ENCODE assay signal across 36 cellular contexts in the genomic region with DNA sequence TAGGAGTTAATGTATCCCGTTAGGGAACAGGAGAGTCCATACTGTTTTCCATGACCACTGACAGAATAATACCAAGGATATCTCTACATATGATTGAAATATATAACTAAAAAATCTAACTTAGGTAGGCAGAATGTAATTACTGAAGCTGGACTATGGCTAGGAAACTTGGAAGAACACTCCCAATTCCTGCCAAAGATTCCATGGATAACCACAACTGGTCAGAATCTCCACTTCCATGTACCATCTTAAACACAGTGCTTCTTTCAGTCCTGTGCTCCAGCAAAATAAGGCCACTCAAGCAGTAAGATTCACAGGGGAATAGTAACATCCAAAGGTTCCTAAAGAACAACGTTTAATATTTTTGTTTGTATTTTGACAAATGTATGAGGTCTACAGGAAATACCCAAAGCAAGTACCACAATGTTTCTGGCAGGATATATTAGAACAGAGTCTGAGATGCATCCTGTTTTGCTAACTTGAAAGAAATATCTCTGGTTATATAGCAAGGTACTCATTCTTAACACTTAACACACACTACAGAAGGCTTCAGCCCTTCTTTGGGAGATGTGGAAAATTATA.
A peak's percentile ranks its signal among the peaks of the same experiment; 100 is the strongest.
DNase-seq lines count a peak whose midpoint lies in the region; ATAC-seq, FAIRE-seq and TF ChIP-seq lines count a peak whose summit lies in the region.
"Had no signal": no experiment of that assay in that cellular context is flagged by ENCODE, and none has a peak within 500 bp of the region (broad histone marks: within the 10 kb centered on the region; RNA-seq: fewer than 3 reads in every experiment).

No MANE protein-coding gene starts in this region.

- H2BK120ac ChIP-seq in trophoblast cell (ENCODE audit: insufficient read depth, low read length, poor library complexity) = no peak overlapping the region

- BruUV-seq in endothelial cell of umbilical vein (replicated peaks; lab: Mats Ljungman, UMichigan) = TSS peak; percentile 95

- H4K91ac ChIP-seq in trophoblast cell (ENCODE audit: low read depth, low read length) = no peak overlapping the region

- no peak overlapping the region for H3K23ac ChIP-seq in trophoblast cell (ENCODE audit: low read length)

- intact Hi-C loops in endothelial cell of umbilical vein (cut with micrococcal nuclease) = loop anchor here (2.0 kb wide), 1 partner anchor 296 kb away; no protein-coding TSS in a partner anchor

- H3K4me2 ChIP-seq in GM23248 (ENCODE audit: unreplicated experiment) (no peak overlapping the region), astrocyte (ENCODE audit: low read length) (no peak overlapping the region), endothelial cell of umbilical vein (ENCODE audit: insufficient read depth, low read length) (peak overlapping the region; percentile 9), trophoblast cell (ENCODE audit: low read length) (no peak overlapping the region)
- H3K4me2 ChIP-seq: KMS-11, neural progenitor cell, PC-9 had no signal

- H3K36me3 ChIP-seq in GM23248 (ENCODE audit: low read depth) (peaks cover 40% of the 10 kb centered on the region), astrocyte (ENCODE audit: insufficient read depth, low read length) (peaks cover 23% of the 10 kb centered on the region), endothelial cell of umbilical vein (ENCODE audit: control insufficient read depth in 2 of 2, extremely low read depth in 1 of 2, insufficient read depth in 2 of 2, low read length in 2 of 2) (peaks cover 0 to 7% of the 10 kb centered on the region in 2 experiments), trophoblast cell (ENCODE audit: control insufficient read depth in 1 of 2, insufficient read depth in 2 of 2, low read length in 2 of 2) (peaks cover 3 to 7% of the 10 kb centered on the region in 2 experiments)
- H3K36me3 ChIP-seq: BE2C, heart right ventricle, neural progenitor cell, thyroid gland had no signal

- no peak overlapping the region for H3K14ac ChIP-seq in trophoblast cell (ENCODE audit: low read length)

- H3K4me3 Mint-ChIP-seq in astrocyte (ENCODE audit: unreplicated experiment) = no peak overlapping the region
- no peak overlapping the region for H3K4me3 Mint-ChIP-seq in mesothelial cell of epicardium
- no peak overlapping the region for H3K4me3 Mint-ChIP-seq in WTC11
- H3K4me3 Mint-ChIP-seq in glutamatergic neuron (ENCODE audit: unreplicated experiment) = no peak overlapping the region
- H3K4me3 Mint-ChIP-seq: activated CD4-positive, alpha-beta memory T cell treated with anti-CD3 and anti-CD28 coated beads for 36 hours; activated T-helper 1 cell treated with anti-CD3 and anti-CD28 coated beads, Interleukin-12 subunit alpha, Interleukin-12 subunit beta, Interleukin-2, Interleukin-4 antibody, amounts not matched to agents 30 ng/mL and 10 ng/mL and 1 ng/mL, durations not matched to agents 14 hours and 24 hours and 36 hours; brain; CD8-positive, alpha-beta T cell; H9; neural progenitor cell had no signal

- no peaks in the 10 kb centered on the region for H3K9me1 ChIP-seq in endothelial cell of umbilical vein (replicated peaks; ENCODE audit: control insufficient read depth, extremely low read depth, insufficient read depth, low read length)

- H2AFZ ChIP-seq in GM23248 = no peak overlapping the region
- H2AFZ ChIP-seq in astrocyte (ENCODE audit: low read depth, low read length) = no peak overlapping the region
- no peak overlapping the region for H2AFZ ChIP-seq in endothelial cell of umbilical vein (ENCODE audit: low read depth, low read length)
- no peak overlapping the region for H2AFZ ChIP-seq in trophoblast cell (ENCODE audit: insufficient read depth, low read length, poor library complexity)
- H2AFZ ChIP-seq: neural progenitor cell, PC-9 had no signal

- no peak overlapping the region for H2BK5ac ChIP-seq in trophoblast cell (ENCODE audit: low read depth, low read length, poor library complexity)

- peaks cover 9% of the 10 kb centered on the region for H3K79me1 ChIP-seq in trophoblast cell (ENCODE audit: low read length)

- H3K9me3 ChIP-seq in GM23248 (ENCODE audit: low read depth) (no peaks in the 10 kb centered on the region), astrocyte (ENCODE audit: insufficient read depth, low read depth, low read length) (no peaks in the 10 kb centered on the region), endothelial cell of umbilical vein (replicated peaks; ENCODE audit: control insufficient read depth, insufficient read depth, low read length) (no peaks in the 10 kb centered on the region), trophoblast cell (ENCODE audit: insufficient read depth, low read depth, low read length) (no peaks in the 10 kb centered on the region)
- H3K9me3 ChIP-seq: BE2C, heart right ventricle, thyroid gland had no signal

- H3K36me3 Mint-ChIP-seq in astrocyte (ENCODE audit: low read depth, unreplicated experiment) (peaks cover 13% of the 10 kb centered on the region), mesothelial cell of epicardium (no peaks in the 10 kb centered on the region), WTC11 (no peaks in the 10 kb centered on the region), glutamatergic neuron (ENCODE audit: unreplicated experiment) (no peaks in the 10 kb centered on the region)
- H3K36me3 Mint-ChIP-seq: activated CD4-positive, alpha-beta memory T cell treated with anti-CD3 and anti-CD28 coated beads for 36 hours; brain; CD8-positive, alpha-beta T cell; neural progenitor cell had no signal

- H3K4me1 Mint-ChIP-seq in astrocyte (ENCODE audit: low read depth, unreplicated experiment) = peaks cover 57% of the 10 kb centered on the region
- H3K4me1 Mint-ChIP-seq in mesothelial cell of epicardium = no peaks in the 10 kb centered on the region
- peaks cover 13% of the 10 kb centered on the region for H3K4me1 Mint-ChIP-seq in WTC11
- peaks cover 5% of the 10 kb centered on the region for H3K4me1 Mint-ChIP-seq in glutamatergic neuron (ENCODE audit: low read depth, unreplicated experiment)

- H3K79me2 ChIP-seq in GM23248 (ENCODE audit: insufficient read depth) (peaks cover 17% of the 10 kb centered on the region), astrocyte (ENCODE audit: insufficient read depth, low read length) (no peaks in the 10 kb centered on the region), endothelial cell of umbilical vein (ENCODE audit: control insufficient read depth, insufficient read depth, low read length) (no peaks in the 10 kb centered on the region), trophoblast cell (ENCODE audit: control insufficient read depth, insufficient read depth, low read length, poor library complexity) (peaks cover 2% of the 10 kb centered on the region)

- WGBS in GM23248 (ENCODE audit: low coverage in 1 of 2, low lambda C conversion rate in 2 of 2, missing lambda C conversion rate in 2 of 2), 2 experiments = 91 to 94% methylated on average over 2 of the region's 2 CpGs
- no CpG with 5 or more reads among the region's 2 CpGs for WGBS in trophoblast cell (ENCODE audit: extremely low coverage, insufficient coverage, insufficient read length)

- POLR2A ChIA-PET in endothelial cell of umbilical vein (lab: Charles Lee) (no interaction called here), WTC11 (lab: Charles Lee) (no interaction called here)

- H3K27ac ChIP-seq in GM23248 (peak overlapping the region; percentile 55), astrocyte (ENCODE audit: low read depth, low read length) (peak overlapping the region; percentile 55), endothelial cell of umbilical vein (ENCODE audit: insufficient read depth, low read depth, low read length) (peak overlapping the region; percentile 40), trophoblast cell (ENCODE audit: low read depth, low read length) (peak overlapping the region; percentile 48)
- H3K27ac ChIP-seq: heart right ventricle, HL-60, KMS-11, neural progenitor cell, PC-9, thyroid gland had no signal

- no peak overlapping the region for H3K18ac ChIP-seq in trophoblast cell (ENCODE audit: low read length)

- H3K4me3 ChIP-seq in GM23248 (no peak overlapping the region), astrocyte (ENCODE audit: insufficient read depth, low read depth, low read length) (no peak overlapping the region), endothelial cell of umbilical vein (replicated peaks in 1 of 3; ENCODE audit: insufficient read depth in 1 of 3, low read depth in 1 of 3, low read length in 3 of 3) (no peak overlapping the region), trophoblast cell (ENCODE audit: low read depth, low read length) (no peak overlapping the region)
- H3K4me3 ChIP-seq: heart right ventricle, neural progenitor cell, PC-9, thyroid gland had no signal

- no peak overlapping the region for H3K9ac ChIP-seq in GM23248
- H3K9ac ChIP-seq in astrocyte (ENCODE audit: low read length) = no peak overlapping the region
- H3K9ac ChIP-seq in endothelial cell of umbilical vein (replicated peaks; ENCODE audit: extremely low read depth, insufficient read depth, low read length) = no peak overlapping the region
- no peak overlapping the region for H3K9ac ChIP-seq in trophoblast cell (ENCODE audit: low read length)
- H3K9ac ChIP-seq: KMS-11, neural progenitor cell had no signal

- in situ Hi-C loops in GM23248 (cut with MboI) = no loop called here

- CTCF ChIA-PET in endothelial cell of umbilical vein (lab: Charles Lee) = no interaction called here
- CTCF ChIA-PET in WTC11 (lab: Charles Lee) = no interaction called here

- H3K4me1 ChIP-seq in GM23248 (ENCODE audit: insufficient read depth) (peaks cover 48% of the 10 kb centered on the region), astrocyte (ENCODE audit: insufficient read depth, low read length) (peaks cover 29% of the 10 kb centered on the region), endothelial cell of umbilical vein (ENCODE audit: control insufficient read depth, extremely low read depth, insufficient read depth, low read length) (peaks cover 36% of the 10 kb centered on the region), trophoblast cell (ENCODE audit: control insufficient read depth in 1 of 2, insufficient read depth in 2 of 2, low read length in 2 of 2) (peaks cover 6 to 9% of the 10 kb centered on the region in 2 experiments)
- H3K4me1 ChIP-seq: BE2C, thyroid gland had no signal

- dilution Hi-C loops in endothelial cell of umbilical vein (cut with MboI; ENCODE audit: extremely low pct_ligation_motif_present, low sequenced_read_pairs) = no loop called here

- H3K9me3 Mint-ChIP-seq in astrocyte (ENCODE audit: unreplicated experiment) (no peaks in the 10 kb centered on the region), mesothelial cell of epicardium (no peaks in the 10 kb centered on the region), WTC11 (no peaks in the 10 kb centered on the region), glutamatergic neuron (ENCODE audit: unreplicated experiment) (peaks cover 3% of the 10 kb centered on the region)
- H3K9me3 Mint-ChIP-seq: activated CD4-positive, alpha-beta memory T cell treated with anti-CD3 and anti-CD28 coated beads for 36 hours; activated T-helper 1 cell treated with anti-CD3 and anti-CD28 coated beads, Interleukin-12 subunit alpha, Interleukin-12 subunit beta, Interleukin-2, Interleukin-4 antibody, amounts not matched to agents 30 ng/mL and 10 ng/mL and 1 ng/mL, durations not matched to agents 14 hours and 24 hours and 36 hours; brain; CD8-positive, alpha-beta T cell; H9; neural progenitor cell had no signal

- H4K20me1 ChIP-seq in GM23248 (ENCODE audit: insufficient read depth) = no peaks in the 10 kb centered on the region
- no peaks in the 10 kb centered on the region for H4K20me1 ChIP-seq in astrocyte (ENCODE audit: insufficient read depth, low read length)
- no peaks in the 10 kb centered on the region for H4K20me1 ChIP-seq in endothelial cell of umbilical vein (replicated peaks; ENCODE audit: control insufficient read depth, extremely low read depth, insufficient read depth, low read length)

- no peaks in the 10 kb centered on the region for H3K27me3 Mint-ChIP-seq in astrocyte (ENCODE audit: low read depth, unreplicated experiment)
- no peaks in the 10 kb centered on the region for H3K27me3 Mint-ChIP-seq in mesothelial cell of epicardium (ENCODE audit: low read depth)
- H3K27me3 Mint-ChIP-seq in WTC11 (ENCODE audit: low read depth) = no peaks in the 10 kb centered on the region
- no peaks in the 10 kb centered on the region for H3K27me3 Mint-ChIP-seq in glutamatergic neuron (ENCODE audit: unreplicated experiment)
- H3K27me3 Mint-ChIP-seq: brain had no signal

- H3K27ac Mint-ChIP-seq in astrocyte (ENCODE audit: unreplicated experiment) (peak overlapping the region; percentile 49), mesothelial cell of epicardium (no peak overlapping the region), WTC11 (no peak overlapping the region), glutamatergic neuron (ENCODE audit: unreplicated experiment) (no peak overlapping the region)
- H3K27ac Mint-ChIP-seq: activated CD4-positive, alpha-beta memory T cell treated with anti-CD3 and anti-CD28 coated beads for 36 hours; activated T-helper 1 cell treated with anti-CD3 and anti-CD28 coated beads, Interleukin-12 subunit alpha, Interleukin-12 subunit beta, Interleukin-2, Interleukin-4 antibody, amounts not matched to agents 30 ng/mL and 10 ng/mL and 1 ng/mL, durations not matched to agents 14 hours and 24 hours and 36 hours; H9; neural progenitor cell had no signal

- peaks cover 70% of the 10 kb centered on the region for H3F3A ChIP-seq in GM23248 (ENCODE audit: insufficient read depth)

- ATAC-seq in WTC11 = no peak
- ATAC-seq: activated CD4-positive, CD25-positive, alpha-beta regulatory T cell treated with anti-CD3 and anti-CD28 coated beads, Interleukin-2, amount 50 U/mL, for 24 hours; CD8-positive, alpha-beta T cell; heart right ventricle; right cardiac atrium had no signal

- TF ChIP-seq CTCF in astrocyte (IDR thresholded peaks at IDR 0.05; ENCODE audit: insufficient read depth, low read depth, low read length) (no peak), endothelial cell of umbilical vein (IDR thresholded peaks at IDR 0.05; ENCODE audit: extremely low read depth in 1 of 2, insufficient read depth in 1 of 2, low read depth in 1 of 2, low read length in 2 of 2) (no peak), mesothelial cell of epicardium (IDR thresholded peaks at IDR 0.05; ENCODE audit: unreplicated experiment) (no peak), WTC11 (IDR thresholded peaks at IDR 0.05) (no peak), glutamatergic neuron (IDR thresholded peaks at IDR 0.05; ENCODE audit: partially characterized antibody, unreplicated experiment) (no peak)

- no peak overlapping the region for H3K4ac ChIP-seq in trophoblast cell (ENCODE audit: low read depth, low read length)

- no peak overlapping the region for H4K12ac ChIP-seq in trophoblast cell (ENCODE audit: low read depth, low read length)

- no peak for TF ChIP-seq POLR2A in endothelial cell of umbilical vein (IDR thresholded peaks at IDR 0.05; ENCODE audit: low read depth, low read length)

- no peak overlapping the region for H2BK12ac ChIP-seq in trophoblast cell (ENCODE audit: low read length)

- no peaks in the 10 kb centered on the region for H3K9me2 ChIP-seq in GM23248 (ENCODE audit: insufficient read depth)

- H4K8ac ChIP-seq in trophoblast cell (ENCODE audit: low read depth, low read length) = no peak overlapping the region

- H3K27me3 ChIP-seq in GM23248 (replicated peaks; ENCODE audit: insufficient read depth) (no peaks in the 10 kb centered on the region), astrocyte (ENCODE audit: insufficient read depth, low read length) (no peaks in the 10 kb centered on the region), endothelial cell of umbilical vein (ENCODE audit: control insufficient read depth in 2 of 2, insufficient read depth in 2 of 2, low read length in 2 of 2) (no peaks in the 10 kb centered on the region), trophoblast cell (ENCODE audit: insufficient read depth, low read length) (no peaks in the 10 kb centered on the region)
- H3K27me3 ChIP-seq: BE2C, heart right ventricle, neural progenitor cell, thyroid gland had no signal

- no peak overlapping the region for H2AK5ac ChIP-seq in trophoblast cell (ENCODE audit: low read length)

- FAIRE-seq in astrocyte (lab: Jason Lieb, UNC) = peak; percentile 9
- peak; percentile 78 for FAIRE-seq in endothelial cell of umbilical vein (lab: Jason Lieb, UNC)

- no peak for DNase-seq in GM23248
- peak; percentile 71 for DNase-seq in astrocyte (ENCODE audit: low read depth)
- peak; percentile 59 for DNase-seq in endothelial cell of umbilical vein (ENCODE audit: low read depth, low spot score)
- DNase-seq in trophoblast cell = no peak
- DNase-seq in activated CD4-positive, alpha-beta T cell treated with anti-CD3 and anti-CD28 coated beads, Interleukin-2, amount 50 U/mL, for 1 hour = no peak
- no peak for DNase-seq in mesothelial cell of epicardium (ENCODE audit: low spot score in 2 of 2, unreplicated experiment in 2 of 2)
- no peak for DNase-seq in WTC11 (ENCODE audit: low spot score)
- no peak for DNase-seq in glutamatergic neuron
- DNase-seq: ACHN; activated CD4-positive, alpha-beta memory T cell treated with anti-CD3 and anti-CD28 coated beads for 36 hours; activated CD8-positive, alpha-beta memory T cell treated with anti-CD3 and anti-CD28 coated beads, Interleukin-2, amount 50 U/mL, for 4 hours; activated naive CD4-positive, alpha-beta T cell treated with Interleukin-2 at 50 U/mL for 16 hours; BE2C; CD8-positive, alpha-beta T cell; effector CD8-positive, alpha-beta T cell; EL; erythroblast; foreskin fibroblast; H9; heart right ventricle; kidney glomerular epithelial cell; NCI-H1417; NCI-H2029 treated with DMSO at 0.1 percent for 48 hours; NCI-H526 treated with DMSO at 0.1 percent for 48 hours; PC-9; right cardiac atrium; Right ventricle myocardium superior; stimulated activated CD4-positive, alpha-beta T cell treated with anti-CD3 and anti-CD28 coated beads, Interleukin-2, amount 100 ng/mL, for 48 hours; T-helper 2 cell; thyroid gland had no signal

Comparison
In these comparisons a context has a peak if more than half of its experiments do, and no peak if none do; other contexts are left out.
1. DNase-seq: peak in astrocyte (single experiment) and endothelial cell of umbilical vein (single experiment); none in GM23248 (single experiment), trophoblast cell (0 of 2), activated CD4-positive, alpha-beta T cell treated with anti-CD3 and anti-CD28 coated beads, Interleukin-2, amount 50 U/mL, for 1 hour (single experiment), mesothelial cell of epicardium (0 of 2), WTC11 (single experiment) and glutamatergic neuron (single experiment).
2. Peak in every context shown above with its lines, with median percentiles within 50 percentile points of each other: H3K27ac ChIP-seq.